ENCODE assay signal across 8 cellular contexts in the genomic region with DNA sequence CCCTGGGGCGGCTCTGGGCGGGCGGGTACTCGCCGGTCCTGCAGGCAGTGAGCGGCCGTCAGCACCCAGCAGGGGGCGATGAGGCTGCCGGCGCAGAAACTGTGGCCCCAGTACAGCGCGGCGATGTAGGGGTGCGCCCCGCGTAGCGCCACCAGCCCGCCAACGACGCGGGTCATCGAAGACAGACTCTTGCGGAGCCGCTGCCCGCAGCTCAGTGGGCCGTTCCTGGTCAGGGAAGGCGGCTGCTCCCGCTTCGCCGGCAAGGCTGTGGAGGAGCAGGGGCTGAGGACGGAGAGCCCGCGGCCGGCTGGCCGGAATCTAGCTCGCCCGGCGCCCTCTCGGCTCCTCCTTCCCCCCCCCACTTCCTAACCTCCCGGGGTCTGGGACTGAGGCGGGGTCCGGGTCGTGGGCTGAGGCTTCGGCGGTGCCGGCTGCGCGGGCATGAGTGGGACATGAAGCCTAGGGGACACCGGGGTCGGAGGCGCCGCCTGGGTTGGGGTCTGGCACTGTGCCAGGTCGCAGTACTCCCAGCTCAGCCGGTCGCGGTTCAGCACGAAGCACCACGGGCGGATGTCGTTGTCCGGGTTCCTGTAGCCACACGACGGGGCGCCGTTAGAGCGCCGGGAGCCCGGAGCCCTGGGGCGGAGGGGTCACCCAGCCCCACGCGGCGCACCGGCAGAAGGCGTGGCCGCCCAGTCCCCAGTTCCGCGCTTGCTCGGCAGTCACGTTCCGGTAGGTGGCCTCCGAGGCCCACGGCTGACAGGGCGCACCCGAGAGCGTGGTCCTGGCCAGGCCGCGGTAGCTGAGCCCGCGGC. TPM values are rescaled to one million over a fixed set of nuclear protein-coding genes. Genes with fewer than 3 reads are reported as not detected.
DNase-seq lines count a peak whose midpoint lies in the region; ATAC-seq and TF ChIP-seq lines count a peak whose summit lies in the region.

No MANE protein-coding gene starts in this region.

- no peak overlapping the region for H3K27ac ChIP-seq in CD8-positive, alpha-beta T cell (ENCODE audit: low read depth, low read length)

- POLR2A ChIA-PET in CD8-positive, alpha-beta T cell (lab: Charles Lee), result interaction anchor here (0.8 to 11.2 kb wide), 20 partner anchors 11 to 111 kb away, joined by 3 to 185 read pairs (median 4); a partner anchor contains a TSS

- intact Hi-C loops in CD8-positive, alpha-beta T cell (cut with DNase I, micrococcal nuclease), result loop anchor here (1.0 to 2.0 kb wide), 7 partner anchors 14 to 97 kb away; a partner anchor contains a TSS

- peaks cover 38% of the 10 kb centered on the region for H3K4me1 Mint-ChIP-seq in CD8-positive, alpha-beta T cell (ENCODE audit: low read depth)

- H3K36me3 ChIP-seq in CD8-positive, alpha-beta T cell (ENCODE audit: insufficient read depth, low read length), result no peaks in the 10 kb centered on the region

- no peak overlapping the region for H3K27ac Mint-ChIP-seq in CD8-positive, alpha-beta T cell

- ATAC-seq in CD8-positive, alpha-beta T cell, result peak; percentile 73
- ATAC-seq in GM19351 (IDR thresholded peaks at IDR 0.05; ENCODE audit: unreplicated experiment) (peak; percentile 81), HG03457 (IDR thresholded peaks at IDR 0.05; ENCODE audit: unreplicated experiment) (peak; percentile 61)

- H3K36me3 Mint-ChIP-seq in CD8-positive, alpha-beta T cell, result no peaks in the 10 kb centered on the region

- no peaks in the 10 kb centered on the region for H3K27me3 Mint-ChIP-seq in CD8-positive, alpha-beta T cell (ENCODE audit: low read depth)

- TF ChIP-seq CTCF in CD8-positive, alpha-beta T cell (IDR thresholded peaks at IDR 0.05), result peak; percentile 52
- peak; percentile 60 for TF ChIP-seq CTCF in epithelial cell of esophagus (IDR thresholded peaks at IDR 0.05; ENCODE audit: insufficient read depth, low read depth, low read length, missing control alignments)

- peak overlapping the region; percentile 72 for H3K4me3 ChIP-seq in CD8-positive, alpha-beta T cell (ENCODE audit: low read depth, low read length)
- H3K4me3 ChIP-seq in epithelial cell of esophagus (ENCODE audit: low read length), result peak overlapping the region; percentile 63

- CTCF ChIA-PET in CD8-positive, alpha-beta T cell (lab: Charles Lee), result interaction anchor here (0.7 to 11.6 kb wide), 28 partner anchors 12 to 649 kb away, joined by 3 to 628 read pairs (median 9); a partner anchor contains a TSS

- H3K4me1 ChIP-seq in CD8-positive, alpha-beta T cell (ENCODE audit: insufficient read depth, low read length), result peaks cover 44% of the 10 kb centered on the region

- peak overlapping the region; percentile 79 for H3K4me3 Mint-ChIP-seq in CD8-positive, alpha-beta T cell

- peak; percentile 74 to 90 (median 84) for DNase-seq in CD8-positive, alpha-beta T cell
- DNase-seq in NOMO-1 treated with dmso at 0.1 percent for 144 hours (lab: John Stamatoyannopoulos, UW; ENCODE audit: unreplicated experiment), result peak; percentile 87
- DNase-seq in activated CD8-positive, alpha-beta memory T cell treated with anti-CD3 and anti-CD28 coated beads, Interleukin-2, amount 50 U/mL, for 1 hour (ENCODE audit: extremely low read depth), result peak; percentile 70
- peak; percentile 77 for DNase-seq in epithelial cell of esophagus (ENCODE audit: low read depth)
- DNase-seq in mucosa of gallbladder (ENCODE audit: low spot score), result peak; percentile 87
- peak; percentile 75 for DNase-seq in stimulated activated CD8-positive, alpha-beta memory T cell treated with anti-CD3 and anti-CD28 coated beads, Interleukin-4, amount 100 ng/mL, for 24 hours (ENCODE audit: low read depth)

- H3K9me3 Mint-ChIP-seq in CD8-positive, alpha-beta T cell, result no peaks in the 10 kb centered on the region

- no peaks in the 10 kb centered on the region for H3K27me3 ChIP-seq in CD8-positive, alpha-beta T cell (ENCODE audit: insufficient read depth, low read length)

- H3K9me3 ChIP-seq in CD8-positive, alpha-beta T cell (ENCODE audit: low read length), result no peaks in the 10 kb centered on the region

RNA-seq across cellular contexts. Expression of a gene that starts 3.6 kb away (rescaled TPM):
- not detected for total RNA-seq in CD8-positive, alpha-beta T cell
- not detected for total RNA-seq in mucosa of gallbladder

RNA-seq across cellular contexts. Expression of a gene that starts 5.3 kb away (rescaled TPM):
- not detected for total RNA-seq in CD8-positive, alpha-beta T cell
- 15.3 TPM for total RNA-seq in mucosa of gallbladder

RNA-seq across cellular contexts. Expression of a gene that starts 19.8 kb away (rescaled TPM):
- total RNA-seq in CD8-positive, alpha-beta T cell, result not detected
- total RNA-seq in mucosa of gallbladder, result 0.06 TPM

RNA-seq across cellular contexts. Expression of a gene that starts 22.4 kb away (rescaled TPM):
- total RNA-seq in CD8-positive, alpha-beta T cell, result 100 to 1,000 TPM; 133 to 139 TPM
- total RNA-seq in mucosa of gallbladder, result 39.5 TPM

RNA-seq across cellular contexts. Expression of a gene that starts 42.6 kb away (rescaled TPM):
- total RNA-seq in CD8-positive, alpha-beta T cell, result 10 to 100 TPM; 21.0 TPM
- 7.8 TPM for total RNA-seq in mucosa of gallbladder

Comparison
In these comparisons a context has a peak if more than half of its experiments do, and no peak if none do; other contexts are left out.
1. RNA of a gene that starts 5.3 kb away (total RNA-seq): 15.3 TPM in mucosa of gallbladder (single experiment); not detected in CD8-positive, alpha-beta T cell; every median in the first group is over 10 times any median in the second.
2. Peak in every context shown above with its lines, with median percentiles within 50 percentile points of each other: ATAC-seq and DNase-seq.